In the genomic region with DNA sequence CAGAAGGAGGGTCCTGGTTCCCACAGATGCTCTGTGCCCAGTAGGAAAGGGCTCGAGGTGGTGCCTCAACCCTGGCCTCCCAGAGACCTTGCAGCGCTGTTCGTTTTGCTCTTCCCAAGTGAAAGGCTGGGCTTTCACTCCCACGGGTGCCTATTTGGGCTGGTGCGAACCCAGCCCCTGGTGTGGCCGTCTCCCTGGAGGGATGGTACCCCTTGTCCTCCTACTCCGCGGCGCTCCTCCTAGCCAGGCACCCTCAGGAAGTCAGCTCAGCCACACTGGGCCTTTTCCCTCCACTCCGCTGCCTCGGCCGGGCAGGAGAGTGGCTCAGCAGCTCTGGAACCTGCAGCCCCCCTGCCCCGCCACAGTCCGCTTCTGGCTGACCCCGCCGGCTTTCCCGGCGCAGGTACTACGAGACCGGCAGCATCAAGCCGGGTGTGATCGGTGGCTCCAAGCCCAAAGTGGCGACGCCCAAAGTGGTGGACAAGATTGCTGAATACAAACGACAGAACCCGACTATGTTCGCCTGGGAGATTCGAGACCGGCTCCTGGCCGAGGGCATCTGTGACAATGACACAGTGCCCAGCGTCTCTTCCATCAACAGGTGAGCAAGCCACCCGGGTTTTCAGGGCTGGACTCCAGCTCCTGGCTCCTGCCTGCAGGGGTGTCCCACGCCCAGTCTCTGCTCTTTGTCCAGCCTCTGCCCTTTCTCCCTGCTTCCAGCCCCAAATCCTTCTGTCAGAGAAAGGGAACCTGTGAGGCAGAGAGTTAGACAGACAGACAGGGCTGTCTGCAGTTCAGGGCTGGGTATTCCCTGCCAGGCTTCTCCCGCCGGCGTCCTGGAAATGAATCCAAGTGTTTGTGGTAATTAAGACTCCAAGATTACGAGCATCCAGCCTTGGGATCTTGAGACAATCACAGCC, we compare ENCODE assay signal across 26 cellular contexts. TPM values are rescaled to one million over a fixed set of nuclear protein-coding genes. Genes with fewer than 3 reads are reported as not detected.
DNase-seq lines count a peak whose midpoint lies in the region; ATAC-seq, FAIRE-seq and TF ChIP-seq lines count a peak whose summit lies in the region.
"Had no signal": no experiment of that assay in that cellular context is flagged by ENCODE, and none has a peak within 500 bp of the region (broad histone marks: within the 10 kb centered on the region; RNA-seq: fewer than 3 reads in every experiment).

No MANE protein-coding gene starts in this region.

- H3K4me1 ChIP-seq in kidney (ENCODE audit: control insufficient read depth in 1 of 2, insufficient read depth in 1 of 2, low read depth in 1 of 2, low read length in 2 of 2), result peaks cover 13 to 19% of the 10 kb centered on the region in 2 donors
- no peaks in the 10 kb centered on the region for H3K4me1 ChIP-seq in osteoblast (ENCODE audit: insufficient read depth, low read length)

- DNase-seq in ELF-1 (ENCODE audit: low read depth, low spot score) (peak; percentile 34), ecto neural progenitor cell (ENCODE audit: low spot score) (peak; percentile 51), kidney (peak; percentile 44), osteoblast (ENCODE audit: insufficient read length, low spot score, missing footprints) (peak; percentile 77), MV-4-11 (lab: John Stamatoyannopoulos, UW) (no peak), NCI-H1417 (lab: John Stamatoyannopoulos, UW) (no peak)
- DNase-seq: ACHN; Calu3; CD8-positive, alpha-beta memory T cell; DMS153; GDM1; HCEC 1CT; KG1; NCI-H1092 treated with DMSO at 0.1 percent for 48 hours; NCI-H146; NCI-H2029; NCI-H226; NCI-H510A treated with DMSO at 0.1 percent for 48 hours; NCI-H748 treated with DMSO at 0.1 percent for 48 hours; PC-9; SHP77 had no signal

- TF ChIP-seq CTCF in kidney (IDR thresholded peaks at IDR 0.05; ENCODE audit: borderline replicate concordance, extremely low read depth, insufficient read depth) (no peak), osteoblast (IDR thresholded peaks at IDR 0.05; ENCODE audit: extremely low read depth, low read depth, low read length) (no peak)

- peak overlapping the region; percentile 48 to 78 for H3K4me3 ChIP-seq in kidney (ENCODE audit: low read length in 2 of 2)
- no peak overlapping the region for H3K4me3 ChIP-seq in osteoblast (ENCODE audit: insufficient read depth, low read length)
- H3K4me3 ChIP-seq: BLaER1 treated with 17β-estradiol and CSF1 and Interleukin-3, amounts not matched to agents 10 nM and 100 nM; PC-9 had no signal

- no peak overlapping the region for H3K4me2 ChIP-seq in osteoblast (ENCODE audit: insufficient read depth, low read length)
- H3K4me2 ChIP-seq: BLaER1 treated with 17β-estradiol and CSF1 and Interleukin-3, amounts not matched to agents 10 nM and 100 nM; PC-9 had no signal

- peak overlapping the region in 1 of 2 donors; percentile 19 for H3K27ac ChIP-seq in kidney (ENCODE audit: low read depth in 2 of 2, low read length in 2 of 2)
- H3K27ac ChIP-seq in osteoblast (ENCODE audit: low read depth, low read length), result no peak overlapping the region
- H3K27ac ChIP-seq: BLaER1 treated with 17β-estradiol and CSF1 and Interleukin-3, amounts not matched to agents 10 nM and 100 nM; PC-9 had no signal

- H2AFZ ChIP-seq in osteoblast (ENCODE audit: low read length), result no peak overlapping the region
- H2AFZ ChIP-seq: PC-9 had no signal

- intact Hi-C loops in kidney (cut with DNase I), result no loop called here

- H3K27me3 ChIP-seq in osteoblast (ENCODE audit: insufficient read depth, low read length), result peaks cover 98% of the 10 kb centered on the region

- no peaks in the 10 kb centered on the region for H3K79me2 ChIP-seq in osteoblast (ENCODE audit: insufficient read depth, low read length)

- H3K36me3 ChIP-seq in kidney (ENCODE audit: control insufficient read depth in 1 of 2, insufficient read depth in 2 of 2, low read length in 2 of 2) (peaks cover 0 to 16% of the 10 kb centered on the region in 2 donors), osteoblast (ENCODE audit: insufficient read depth, low read length) (no peaks in the 10 kb centered on the region)
- H3K36me3 ChIP-seq: BLaER1 treated with 17β-estradiol and CSF1 and Interleukin-3, amounts not matched to agents 10 nM and 100 nM had no signal

- no peak for FAIRE-seq in kidney (lab: Jason Lieb, UNC)
- FAIRE-seq: GM18507, HTR-8/SVneo had no signal

- peak overlapping the region in 1 of 2 donors; percentile 78 for H3K9ac ChIP-seq in kidney (ENCODE audit: low read length in 2 of 2)
- H3K9ac ChIP-seq: BLaER1 treated with 17β-estradiol and CSF1 and Interleukin-3, amounts not matched to agents 10 nM and 100 nM had no signal

- H3K9me3 ChIP-seq in kidney (ENCODE audit: control insufficient read depth in 1 of 2, low read length in 2 of 2) (no peaks in the 10 kb centered on the region), osteoblast (ENCODE audit: low read depth, low read length) (no peaks in the 10 kb centered on the region)
- H3K9me3 ChIP-seq: BLaER1 treated with 17β-estradiol and CSF1 and Interleukin-3, amounts not matched to agents 10 nM and 100 nM had no signal

- ATAC-seq in GM21723 (IDR thresholded peaks at IDR 0.05; ENCODE audit: unreplicated experiment), result no peak

- peaks cover 2% of the 10 kb centered on the region for H4K20me1 ChIP-seq in osteoblast (ENCODE audit: insufficient read depth, low read length)

RNA-seq across cellular contexts. Expression of a gene that starts 5.2 kb away (rescaled TPM):
- total RNA-seq in kidney, result 102 TPM
- polyA plus RNA-seq in kidney (ENCODE audit: insufficient read depth, low read depth, low replicate concordance), result 28.3 TPM
- not detected in 2 replicates for total RNA-seq in osteoblast
- total RNA-seq: Calu3, Daoy, PC-9 had no signal
- polyA plus RNA-seq: CD8-positive, alpha-beta memory T cell had no signal

Comparison
In these comparisons a context has a peak if more than half of its experiments do, and no peak if none do; other contexts are left out.
1. DNase-seq: peak in ELF-1 (single experiment), ecto neural progenitor cell (single experiment), kidney (single experiment) and osteoblast (single experiment); none in MV-4-11 (single experiment) and NCI-H1417 (0 of 3).
2. RNA of a gene that starts 5.2 kb away (total RNA-seq): 102 TPM in kidney (single experiment); not detected in osteoblast; every median in the first group is over 100 times any median in the second.